8 cellular contexts compared by ENCODE assay signal in the genomic region with DNA sequence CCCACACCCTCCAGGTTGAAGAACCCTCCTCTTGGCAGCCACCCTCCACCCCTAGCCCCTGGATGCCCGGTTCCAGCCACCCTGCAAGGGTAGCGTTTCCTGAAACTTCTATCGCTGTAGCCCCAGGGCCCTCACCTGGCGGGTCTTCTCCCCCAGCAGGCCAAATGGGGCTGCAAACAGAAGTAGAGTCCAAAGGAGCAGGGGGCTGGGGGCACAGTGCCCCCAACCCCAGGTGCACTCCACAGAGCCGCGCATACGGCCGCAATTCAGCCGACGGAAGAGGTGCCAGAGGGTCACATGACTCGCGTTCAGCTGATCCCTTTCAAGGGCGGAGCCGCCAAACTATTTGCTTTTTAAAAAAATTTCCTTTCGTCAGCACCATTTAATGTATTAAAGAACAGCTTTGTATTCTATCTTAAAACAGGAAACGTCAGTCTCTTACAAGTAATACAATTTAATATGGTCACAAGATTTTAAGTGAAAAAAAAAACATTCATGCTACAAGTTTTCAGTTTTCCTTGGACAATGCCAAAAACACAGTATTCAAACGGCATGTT. TPM values are rescaled to one million over a fixed set of nuclear protein-coding genes. Genes with fewer than 3 reads are reported as not detected.
A peak's percentile ranks its signal among the peaks of the same experiment; 100 is the strongest.
DNase-seq lines count a peak whose midpoint lies in the region; ATAC-seq, FAIRE-seq and TF ChIP-seq lines count a peak whose summit lies in the region.

A gene with protein sequence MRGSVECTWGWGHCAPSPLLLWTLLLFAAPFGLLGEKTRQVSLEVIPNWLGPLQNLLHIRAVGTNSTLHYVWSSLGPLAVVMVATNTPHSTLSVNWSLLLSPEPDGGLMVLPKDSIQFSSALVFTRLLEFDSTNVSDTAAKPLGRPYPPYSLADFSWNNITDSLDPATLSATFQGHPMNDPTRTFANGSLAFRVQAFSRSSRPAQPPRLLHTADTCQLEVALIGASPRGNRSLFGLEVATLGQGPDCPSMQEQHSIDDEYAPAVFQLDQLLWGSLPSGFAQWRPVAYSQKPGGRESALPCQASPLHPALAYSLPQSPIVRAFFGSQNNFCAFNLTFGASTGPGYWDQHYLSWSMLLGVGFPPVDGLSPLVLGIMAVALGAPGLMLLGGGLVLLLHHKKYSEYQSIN (minus strand): TSS at position 289 of the 557 bp plus-strand sequence. CDS start 34 bp downstream, at position 255.

- H3K9me3 ChIP-seq in HUES64 (ENCODE audit: insufficient read depth, low read depth, low read length), result no peaks in the 10 kb centered on the region

- FAIRE-seq in frontal cortex (lab: Jason Lieb, UNC), result no peak

- H3K4me1 ChIP-seq in HUES64 (ENCODE audit: insufficient read depth, low read length), result peaks cover 8% of the 10 kb centered on the region; the same call in 1 of the 2 replicates

- peak within 1 kb of the TSS; percentile 79 for H3K9ac ChIP-seq in HUES64 (ENCODE audit: low read depth, low read length)

- no peaks in the 10 kb centered on the region for H3K9me3 Mint-ChIP-seq in nephron progenitor cell

- no peaks in the 10 kb centered on the region for H3K27me3 ChIP-seq in HUES64 (ENCODE audit: insufficient read depth, low read length)

- WGBS in HUES64, result 5% methylated on average over 17 of the region's 17 CpGs

- H3K27ac ChIP-seq in HUES64 (ENCODE audit: low read depth, low read length), result no peak within 1 kb of the TSS

- peaks cover 15% of the 10 kb centered on the region for H3K36me3 ChIP-seq in HUES64 (ENCODE audit: insufficient read depth, low read length)

- no peaks in the 10 kb centered on the region for H3K36me3 Mint-ChIP-seq in nephron progenitor cell (ENCODE audit: low read depth)

- H3K4me1 Mint-ChIP-seq in nephron progenitor cell, result peaks cover 28% of the 10 kb centered on the region

- H3K4me3 ChIP-seq in HUES64 (ENCODE audit: low read length), result peak within 1 kb of the TSS; percentile 97

- TF ChIP-seq CTCF in nephron progenitor cell (IDR thresholded peaks at IDR 0.05) (no peak), subcutaneous adipose tissue (IDR thresholded peaks at IDR 0.05; ENCODE audit: low read depth) (no peak)

- DNase-seq in Daoy (ENCODE audit: low read depth) (peak; percentile 64), SHP77 (lab: John Stamatoyannopoulos, UW) (peak; percentile 72 to 84), frontal cortex (ENCODE audit: low spot score in 2 of 2) (peak; percentile 61 to 72), nephron progenitor cell (peak; percentile 32)
- DNase-seq in activated naive CD4-positive, alpha-beta T cell treated with anti-CD3 and anti-CD28 coated beads, Interleukin-2, amount 50 U/mL, for 16 hours, result peak; percentile 44

- H3K27me3 Mint-ChIP-seq in nephron progenitor cell (ENCODE audit: low read depth, poor library complexity), result peaks cover 15% of the 10 kb centered on the region

- peak within 1 kb of the TSS; percentile 89 for H3K4me3 Mint-ChIP-seq in nephron progenitor cell

- no peak for ATAC-seq in GM18868 (IDR thresholded peaks at IDR 0.05; ENCODE audit: unreplicated experiment)

- no peak within 1 kb of the TSS for H3K27ac Mint-ChIP-seq in nephron progenitor cell

RNA-seq across cellular contexts. Expression of the gene that starts here (rescaled TPM):
- total RNA-seq in Daoy (2014; rRNA removed; shearing (Covaris generic)), result 26.3 and 27.7 TPM in 2 replicates
- 40.0 TPM for polyA plus RNA-seq in HUES64 (2013, experiment 1 of 2)
- polyA plus RNA-seq in HUES64 (2013, experiment 2 of 2), result 43.4 TPM
- total RNA-seq in frontal cortex (7.3 TPM), subcutaneous adipose tissue (10 to 100 TPM; 34.9 to 84.3 (median 48.3) TPM)
